ENCODE assay signal across 17 cellular contexts in the genomic region with DNA sequence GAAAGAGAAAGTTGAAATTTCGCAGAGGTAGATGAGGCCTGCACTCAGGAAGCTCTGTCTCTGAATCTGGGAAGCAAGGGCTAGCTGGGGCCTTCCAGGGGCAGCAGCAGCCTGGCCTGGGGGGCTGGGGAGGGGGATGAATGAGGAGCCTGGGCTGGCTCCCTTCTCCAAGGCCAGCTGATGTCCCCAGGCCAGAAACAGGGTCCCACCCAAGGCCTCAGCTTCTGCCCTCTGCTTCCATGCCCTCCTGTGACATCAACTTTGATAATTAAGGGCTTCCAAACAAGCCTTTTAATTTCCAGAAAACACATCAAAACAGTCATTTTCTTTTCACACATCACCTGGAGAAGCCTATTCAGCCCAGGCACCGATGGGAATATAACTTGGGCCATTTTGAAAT. TPM values are rescaled to one million over a fixed set of nuclear protein-coding genes. Genes with fewer than 3 reads are reported as not detected.
"Had no signal": no experiment of that assay in that cellular context is flagged by ENCODE, and none has a peak within 500 bp of the region (broad histone marks: within the 10 kb centered on the region; RNA-seq: fewer than 3 reads in every experiment).

No MANE protein-coding gene starts in this region.

- H3K4me1 ChIP-seq: colonic mucosa had no signal

- H3K27ac ChIP-seq: colonic mucosa, lower lobe of right lung, right atrium auricular region, upper lobe of left lung had no signal

- H3K4me3 Mint-ChIP-seq: activated CD4-positive, alpha-beta T cell treated with anti-CD3 and anti-CD28 coated beads, Interleukin-2, amount 10 ng/mL, durations not matched to agents 7 days and 5 days; activated naive CD8-positive, alpha-beta T cell; activated T-cell treated with anti-CD3 and anti-CD28 coated beads, Interleukin-2, amount 50 U/mL, for 72 hours; naive thymus-derived CD4-positive, alpha-beta T cell had no signal

- ATAC-seq: activated T-cell treated with anti-CD3 and anti-CD28 coated beads, Interleukin-2, amount 50 U/mL, for 72 hours; lower lobe of right lung; mucosa of descending colon; naive thymus-derived CD4-positive, alpha-beta T cell had no signal

- H3K36me3 ChIP-seq: colonic mucosa, lower lobe of right lung, right atrium auricular region, upper lobe of left lung had no signal

- H3K27ac Mint-ChIP-seq: activated CD4-positive, alpha-beta T cell treated with anti-CD3 and anti-CD28 coated beads, Interleukin-2, amount 10 ng/mL, durations not matched to agents 7 days and 5 days; activated naive CD8-positive, alpha-beta T cell; activated T-cell treated with anti-CD3 and anti-CD28 coated beads, Interleukin-2, amount 50 U/mL, for 72 hours had no signal

- H3K4me3 ChIP-seq: colonic mucosa, lower lobe of right lung, mucosa of descending colon, right atrium auricular region, upper lobe of left lung had no signal

- H3K9me3 ChIP-seq: colonic mucosa, lower lobe of right lung, mucosa of descending colon, right atrium auricular region had no signal

- DNase-seq: activated CD4-positive, alpha-beta T cell treated with anti-CD3 and anti-CD28 coated beads, Interleukin-2, amount 10 ng/mL, durations not matched to agents 7 days and 5 days; activated CD8-positive, alpha-beta memory T cell treated with anti-CD3 and anti-CD28 coated beads, Interleukin-2, amount 50 U/mL, for 48 hours; activated gamma-delta T cell; activated T-cell treated with anti-CD3 and anti-CD28 coated beads, Interleukin-2, amount 50 U/mL, for 72 hours; amniotic stem cell; central memory CD4-positive, alpha-beta T cell; colonic mucosa; lower lobe of right lung; mucosa of descending colon; naive thymus-derived CD4-positive, alpha-beta T cell; stimulated activated CD4-positive, alpha-beta T cell treated with anti-CD3 and anti-CD28 coated beads, Interleukin-4, amount 100 ng/mL, for 24 hours; stimulated activated naive CD4-positive, alpha-beta T cell; substantia nigra; upper lobe of left lung had no signal

RNA-seq across cellular contexts. Expression of gene TFAP2A, which starts 15.4 kb away (rescaled TPM):
- total RNA-seq: activated CD4-positive, alpha-beta T cell treated with anti-CD3 and anti-CD28 coated beads, Interleukin-2, amount 10 ng/mL, durations not matched to agents 7 days and 5 days; naive thymus-derived CD4-positive, alpha-beta T cell; skeletal muscle tissue had no signal
